2 cellular contexts compared by ENCODE assay signal in genomic region chr2:106514827-106515226, GRCh38.
TF ChIP-seq lines count a peak whose summit lies in the region.

No MANE protein-coding gene starts in this region.

TF ChIP-seq in A549, 52 proteins besides CTCF, POLR2A, EP300 and RAD21:
- peak; percentile 11; the same call in 1 of the 2 replicates for TF ChIP-seq FOSL2 (IDR thresholded peaks at IDR 0.05)
- TF ChIP-seq FOSL2 (CRISPR knock-in tag; IDR thresholded peaks at IDR 0.05), result peak; percentile 49
- TF ChIP-seq CEBPB (IDR thresholded peaks at IDR 0.05), result peak; percentile 73 to 86; a peak in 3 of 4 replicates

TF ChIP-seq in HepG2, 621 proteins besides CTCF, POLR2A, EP300 and RAD21:
- TF ChIP-seq CEBPB (IDR thresholded peaks at IDR 0.05; ENCODE audit: borderline replicate concordance, low read depth, low read length) (peak; percentile 46; the same call in 1 of the 2 replicates), CEBPG (CRISPR knock-in tag; IDR thresholded peaks at IDR 0.05) (0 out of 2 replicates have a peak, but pooled peaks have one; percentile 19)
